Comparison of ENCODE assay signal across 1 cellular context in genomic region chr1:183061194-183061593, GRCh38.
TF ChIP-seq lines count a peak whose summit lies in the region.

No MANE protein-coding gene starts in this region.

TF ChIP-seq in HCT116, 20 proteins besides CTCF, POLR2A, EP300 and RAD21 (continued from another document):
- TF ChIP-seq REST (IDR thresholded peaks at IDR 0.05; ENCODE audit: low read depth) = no peak
- no peak for TF ChIP-seq POLR2AphosphoS5 (IDR thresholded peaks at IDR 0.05; ENCODE audit: low read depth, low read length)
- TF ChIP-seq CEBPB (IDR thresholded peaks at IDR 0.05; ENCODE audit: low read depth) = no peak
- TF ChIP-seq JUND (IDR thresholded peaks at IDR 0.05) = no peak
- TF ChIP-seq SRF (IDR thresholded peaks at IDR 0.05; ENCODE audit: low read depth) = no peak
- TF ChIP-seq EGR1 (IDR thresholded peaks at IDR 0.05; ENCODE audit: low read depth) = no peak
- no peak for TF ChIP-seq ZNF274 (IDR thresholded peaks at IDR 0.05; ENCODE audit: low read depth, low read length)
- no peak for TF ChIP-seq YY1 (IDR thresholded peaks at IDR 0.05; ENCODE audit: extremely low read depth, insufficient replicate concordance, low read depth, low read length)
- TF ChIP-seq ZFX (IDR thresholded peaks at IDR 0.05) = no peak
- TF ChIP-seq EZH2 (IDR thresholded peaks at IDR 0.05) = no peak
